Comparison of ENCODE assay signal across 21 cellular contexts in genomic region chr11:67664213-67664585, GRCh38. TPM values are rescaled to one million over a fixed set of nuclear protein-coding genes. Genes with fewer than 3 reads are reported as not detected.
DNase-seq lines count a peak whose midpoint lies in the region; ATAC-seq, FAIRE-seq and TF ChIP-seq lines count a peak whose summit lies in the region.
"Had no signal": no experiment of that assay in that cellular context is flagged by ENCODE, and none has a peak within 500 bp of the region (broad histone marks: within the 10 kb centered on the region; RNA-seq: fewer than 3 reads in every experiment).

No MANE protein-coding gene starts in this region.

- H3K36me3 ChIP-seq in DND-41 (ENCODE audit: insufficient read depth, low read length) (no peaks in the 10 kb centered on the region), upper lobe of right lung (no peaks in the 10 kb centered on the region)
- H3K36me3 ChIP-seq: BLaER1 had no signal

- H3K4me3 ChIP-seq in DND-41 (ENCODE audit: low read depth in 1 of 2, low read length in 2 of 2) (no peak overlapping the region), upper lobe of right lung (no peak overlapping the region)
- H3K4me3 ChIP-seq: BLaER1, GM12878, GM23248 had no signal

- H3K79me2 ChIP-seq in DND-41 (ENCODE audit: insufficient read depth, low read length): peaks cover 23% of the 10 kb centered on the region

- H3K4me1 ChIP-seq in DND-41 (ENCODE audit: insufficient read depth, low read length): peaks cover 30% of the 10 kb centered on the region
- no peaks in the 10 kb centered on the region for H3K4me1 ChIP-seq in upper lobe of right lung

- no peak overlapping the region for H3K9ac ChIP-seq in DND-41 (ENCODE audit: low read depth, low read length)
- H3K9ac ChIP-seq: BLaER1, GM23248 had no signal

- no peaks in the 10 kb centered on the region for H4K20me1 ChIP-seq in DND-41 (ENCODE audit: insufficient read depth, low read length)

- H3K9me3 ChIP-seq in DND-41 (ENCODE audit: insufficient read depth, low read length, severe bottlenecking) (no peaks in the 10 kb centered on the region), upper lobe of right lung (no peaks in the 10 kb centered on the region)
- H3K9me3 ChIP-seq: BLaER1 had no signal

- no peak for ATAC-seq in DND-41 (ENCODE audit: insufficient read depth, low read depth)
- no peak for ATAC-seq in upper lobe of right lung
- ATAC-seq in GM18502 (IDR thresholded peaks at IDR 0.05; ENCODE audit: poor library complexity, unreplicated experiment): no peak
- ATAC-seq: GM12878 had no signal

- H3K27me3 ChIP-seq in DND-41 (ENCODE audit: insufficient read depth, low read length, poor library complexity): no peaks in the 10 kb centered on the region
- no peaks in the 10 kb centered on the region for H3K27me3 ChIP-seq in upper lobe of right lung
- H3K27me3 ChIP-seq: BLaER1 had no signal

- FAIRE-seq in HTR-8/SVneo (lab: Jason Lieb, UNC): peak; percentile 51
- FAIRE-seq: GM12878, GM18507 had no signal

- TF ChIP-seq CTCF in DND-41 (IDR thresholded peaks at IDR 0.05; ENCODE audit: borderline replicate concordance, extremely low read depth, low read length, poor library complexity, severe bottlenecking) (no peak), upper lobe of right lung (IDR thresholded peaks at IDR 0.05) (no peak)

- H3K27ac ChIP-seq in DND-41 (ENCODE audit: low read length) (peak overlapping the region; percentile 44; the same call in 1 of the 2 replicates), upper lobe of right lung (no peak overlapping the region)
- H3K27ac ChIP-seq: BLaER1, GM23248 had no signal

- H3K4me2 ChIP-seq in DND-41 (ENCODE audit: insufficient read depth, low read length): no peak overlapping the region
- H3K4me2 ChIP-seq: BLaER1 had no signal

- intact Hi-C loops in upper lobe of right lung (cut with DNase I): no loop called here

- no peak overlapping the region for H2AFZ ChIP-seq in DND-41 (ENCODE audit: low read depth, low read length)
- H2AFZ ChIP-seq: GM23248 had no signal

- DNase-seq in DND-41 (no peak), HTR-8/SVneo (ENCODE audit: insufficient read length, low spot score) (no peak), mesenteric fat pad (ENCODE audit: low spot score) (peak; percentile 78), upper lobe of right lung (peak; percentile 52), kidney tubule cell (ENCODE audit: low spot score) (no peak), SK-N-DZ (ENCODE audit: low spot score) (no peak)
- DNase-seq: 8988T; CD4-positive, alpha-beta memory T cell; DMS153; DMS79; GF-D8; GM23248; HCEC 1CT had no signal

RNA-seq across cellular contexts. Expression of gene ALDH3B2, which starts 10.2 kb away (rescaled TPM):
- total RNA-seq in mesenteric fat pad (not detected), upper lobe of right lung (1.3 TPM)
- not detected in 2 replicates for polyA plus RNA-seq in SK-N-DZ (2014; cell fraction: cytosol; rRNA removed)
- polyA plus RNA-seq in SK-N-DZ (2014; cell fraction: nucleus; rRNA removed): not detected in 2 replicates
- total RNA-seq: A673; CD4-positive, alpha-beta memory T cell; GM23248; H4 had no signal
- polyA plus RNA-seq: AG04450; CD14-positive monocyte; CD4-positive, alpha-beta memory T cell; GM23248 had no signal

RNA-seq across cellular contexts. Expression of gene ACY3, which starts 13.7 kb away (rescaled TPM):
- total RNA-seq in mesenteric fat pad: not detected
- total RNA-seq in upper lobe of right lung: 0.32 TPM
- polyA plus RNA-seq in SK-N-DZ (2014; cell fraction: cytosol; rRNA removed): not detected in 2 replicates
- polyA plus RNA-seq in SK-N-DZ (2014; cell fraction: nucleus; rRNA removed): not detected in 2 replicates
- total RNA-seq: A673; CD4-positive, alpha-beta memory T cell; GM23248 had no signal
- polyA plus RNA-seq: AG04450, GM23248 had no signal

RNA-seq across cellular contexts. Expression of gene TBX10, which starts 24.6 kb away (rescaled TPM):
- total RNA-seq in mesenteric fat pad (not detected), upper lobe of right lung (not detected)
- polyA plus RNA-seq in SK-N-DZ (2014; cell fraction: cytosol; rRNA removed): not detected in 2 replicates
- not detected in 2 replicates for polyA plus RNA-seq in SK-N-DZ (2014; cell fraction: nucleus; rRNA removed)
- total RNA-seq: A673; CD4-positive, alpha-beta memory T cell; GM23248; H4 had no signal
- polyA plus RNA-seq: AG04450; CD14-positive monocyte; CD4-positive, alpha-beta memory T cell; GM23248 had no signal

RNA-seq across cellular contexts. Expression of gene NUDT8, which starts 34.5 kb away (rescaled TPM):
- total RNA-seq in mesenteric fat pad (12.9 TPM), upper lobe of right lung (12.2 TPM)
- 0.53 and 3.9 TPM in 2 replicates for polyA plus RNA-seq in SK-N-DZ (2014; cell fraction: cytosol; rRNA removed)
- 7.1 and 8.2 TPM in 2 replicates for polyA plus RNA-seq in SK-N-DZ (2014; cell fraction: nucleus; rRNA removed)

RNA-seq across cellular contexts. Expression of gene NDUFV1, which starts 57.5 kb away (rescaled TPM):
- total RNA-seq in mesenteric fat pad (147 TPM), upper lobe of right lung (141 TPM)
- polyA plus RNA-seq in SK-N-DZ (2014; cell fraction: cytosol; rRNA removed): 395 and 424 TPM in 2 replicates
- 612 and 857 TPM in 2 replicates for polyA plus RNA-seq in SK-N-DZ (2014; cell fraction: nucleus; rRNA removed)

Comparison
In these comparisons a context has a peak if more than half of its experiments do, and no peak if none do; other contexts are left out.
1. DNase-seq: peak in mesenteric fat pad (single experiment) and upper lobe of right lung (single experiment); none in DND-41 (single experiment), HTR-8/SVneo (single experiment), kidney tubule cell (single experiment) and SK-N-DZ (single experiment).